1 cellular context compared by ENCODE assay signal in genomic region chr10:43902842-43903241, GRCh38.
TF ChIP-seq lines count a peak whose summit lies in the region.

No MANE protein-coding gene starts in this region.

TF ChIP-seq in HepG2, 621 proteins besides CTCF, POLR2A, EP300 and RAD21 (continued from another document and continues in another):
- TF ChIP-seq ZNF331 (CRISPR knock-in tag; IDR thresholded peaks at IDR 0.05): peak; percentile 56; the same call in 1 of the 2 replicates
- no peak for TF ChIP-seq STAT5B (CRISPR knock-in tag; IDR thresholded peaks at IDR 0.05)
- no peak for TF ChIP-seq SOX13 (IDR thresholded peaks at IDR 0.05)
- peak in 1 of 2 experiments; percentile 64; a peak in 2 of 4 replicates for TF ChIP-seq SOX13 (CRISPR knock-in tag; conservative IDR thresholded peaks at IDR 0.05 in 1 of 2, IDR thresholded peaks at IDR 0.05 in 1 of 2)
- TF ChIP-seq EHMT2 (IDR thresholded peaks at IDR 0.05; ENCODE audit: borderline replicate concordance, low read depth, low read length): peak; percentile 26; the same call in 1 of the 2 replicates
- TF ChIP-seq NR2F6 (IDR thresholded peaks at IDR 0.05): no peak
- TF ChIP-seq NR2F6 (CRISPR knock-in tag; IDR thresholded peaks at IDR 0.05): 0 out of 2 replicates have a peak, but pooled peaks have one; percentile 17
- TF ChIP-seq SOX6 (IDR thresholded peaks at IDR 0.05): no peak
- peak; percentile 71 for TF ChIP-seq SOX6 (CRISPR knock-in tag; IDR thresholded peaks at IDR 0.05)
- no peak for TF ChIP-seq ZNF720 (CRISPR knock-in tag; IDR thresholded peaks at IDR 0.05)
- TF ChIP-seq ZBTB40 (IDR thresholded peaks at IDR 0.05): no peak
- TF ChIP-seq ZBTB40 (CRISPR knock-in tag; IDR thresholded peaks at IDR 0.05): 0 out of 2 replicates have a peak, but pooled peaks have one; percentile 31
- TF ChIP-seq FOXA3 (CRISPR knock-in tag; IDR thresholded peaks at IDR 0.05): peak; percentile 42; the same call in 1 of the 2 replicates
- peak; percentile 69 for TF ChIP-seq RXRB (CRISPR knock-in tag; IDR thresholded peaks at IDR 0.05; ENCODE audit: borderline replicate concordance)
- no peak for TF ChIP-seq PPARG (CRISPR knock-in tag; conservative IDR thresholded peaks at IDR 0.05)
- 0 out of 2 replicates have a peak, but pooled peaks have one; percentile 30 for TF ChIP-seq ZNF574 (CRISPR knock-in tag; IDR thresholded peaks at IDR 0.05)
- no peak for TF ChIP-seq CC2D1A (CRISPR knock-in tag; IDR thresholded peaks at IDR 0.05)
- 0 out of 2 replicates have a peak, but pooled peaks have one; percentile 25 for TF ChIP-seq TRIM24 (CRISPR knock-in tag; IDR thresholded peaks at IDR 0.05)
- no peak for TF ChIP-seq SRSF9 (IDR thresholded peaks at IDR 0.05; ENCODE audit: borderline replicate concordance, insufficient read depth, low read depth, low read length, poor library complexity, severe bottlenecking)
- TF ChIP-seq ZNF792 (CRISPR knock-in tag; IDR thresholded peaks at IDR 0.05): peak; percentile 94; the same call in 1 of the 2 replicates
- 0 out of 2 replicates have a peak, but pooled peaks have one; percentile 34 for TF ChIP-seq FOXJ3 (CRISPR knock-in tag; IDR thresholded peaks at IDR 0.05; ENCODE audit: borderline replicate concordance)
- peak; percentile 60; the same call in 1 of the 2 replicates for TF ChIP-seq HIC2 (CRISPR knock-in tag; IDR thresholded peaks at IDR 0.05; ENCODE audit: low read depth)
- TF ChIP-seq SALL1 (CRISPR knock-in tag; IDR thresholded peaks at IDR 0.05): peak; percentile 53; the same call in 1 of the 2 replicates
- no peak for TF ChIP-seq ZKSCAN1 (IDR thresholded peaks at IDR 0.05; ENCODE audit: low read length)
- peak; percentile 21; the same call in 1 of the 2 replicates for TF ChIP-seq HOMEZ (CRISPR knock-in tag; IDR thresholded peaks at IDR 0.05; ENCODE audit: low read depth)
- TF ChIP-seq GFI1 (CRISPR knock-in tag; IDR thresholded peaks at IDR 0.05; ENCODE audit: borderline replicate concordance): no peak
- peak; percentile 65 for TF ChIP-seq HDAC1 (CRISPR knock-in tag; IDR thresholded peaks at IDR 0.05)
- TF ChIP-seq ZNF280D (CRISPR knock-in tag; IDR thresholded peaks at IDR 0.05): no peak
- TF ChIP-seq IKZF5 (CRISPR knock-in tag; IDR thresholded peaks at IDR 0.05): peak; percentile 54; the same call in 1 of the 2 replicates
- TF ChIP-seq HNRNPUL1 (IDR thresholded peaks at IDR 0.05; ENCODE audit: low read depth, low read length): no peak
- TF ChIP-seq ZNF83 (CRISPR knock-in tag; IDR thresholded peaks at IDR 0.05; ENCODE audit: borderline replicate concordance): no peak
- peak; percentile 58 for TF ChIP-seq SKI (IDR thresholded peaks at IDR 0.05; ENCODE audit: partially characterized antibody)
- no peak for TF ChIP-seq ZNF557 (CRISPR knock-in tag; IDR thresholded peaks at IDR 0.05)
- TF ChIP-seq TBX2 (CRISPR knock-in tag; IDR thresholded peaks at IDR 0.05; ENCODE audit: borderline replicate concordance): peak; percentile 41; the same call in 1 of the 2 replicates
- 0 out of 2 replicates have a peak, but pooled peaks have one; percentile 27 for TF ChIP-seq KDM6A (CRISPR knock-in tag; IDR thresholded peaks at IDR 0.05; ENCODE audit: low read depth)
- no peak for TF ChIP-seq ZNF180 (CRISPR knock-in tag; IDR thresholded peaks at IDR 0.05; ENCODE audit: borderline replicate concordance, low read depth)
- TF ChIP-seq ZNF710 (CRISPR knock-in tag; IDR thresholded peaks at IDR 0.05; ENCODE audit: borderline replicate concordance): peak; percentile 49; the same call in 1 of the 2 replicates
- TF ChIP-seq CHD2 (IDR thresholded peaks at IDR 0.05; ENCODE audit: low read depth, low read length): no peak
- no peak for TF ChIP-seq RELA (CRISPR knock-in tag; IDR thresholded peaks at IDR 0.05)
- TF ChIP-seq THAP11 (CRISPR knock-in tag; IDR thresholded peaks at IDR 0.05): peak; percentile 28; the same call in 1 of the 2 replicates
